8 cellular contexts compared by ENCODE assay signal in the genomic region with DNA sequence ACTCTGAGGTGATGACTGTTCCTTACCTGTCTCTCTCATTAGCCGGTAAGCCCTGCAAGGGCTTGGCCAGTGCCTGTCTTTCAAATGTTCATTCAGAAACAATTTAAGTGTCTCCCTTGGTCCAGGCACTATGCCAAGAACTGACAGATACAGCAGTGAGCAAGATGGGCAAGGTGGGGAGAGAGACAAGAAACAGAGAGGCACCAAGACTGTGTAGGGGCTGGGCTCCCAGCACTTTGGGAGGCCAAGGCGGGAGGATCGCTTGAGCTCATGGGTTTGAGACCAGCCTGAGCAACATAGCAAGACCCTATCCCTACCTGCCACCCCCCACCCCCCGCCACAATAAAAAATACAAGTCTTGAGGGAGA. TPM values are rescaled to one million over a fixed set of nuclear protein-coding genes. Genes with fewer than 3 reads are reported as not detected.
A peak's percentile ranks its signal among the peaks of the same experiment; 100 is the strongest.
DNase-seq lines count a peak whose midpoint lies in the region; ATAC-seq, FAIRE-seq and TF ChIP-seq lines count a peak whose summit lies in the region.

No MANE protein-coding gene starts in this region.

- H3K27me3 Mint-ChIP-seq in stimulated activated naive CD8-positive, alpha-beta T cell treated with anti-CD3 and anti-CD28 coated beads, Interleukin-15, Interleukin-2, amounts not matched to agents 100 ng/mL and 50 ng/mL, for 24 hours, result no peaks in the 10 kb centered on the region

- no peaks in the 10 kb centered on the region for H3K27me3 ChIP-seq in SJCRH30

- peaks cover 32% of the 10 kb centered on the region for H3K4me1 ChIP-seq in SJCRH30

- TF ChIP-seq CTCF in foreskin fibroblast (IDR thresholded peaks at IDR 0.05; ENCODE audit: low read depth, low read length), result no peak

- peak; percentile 53 for FAIRE-seq in urothelium cell line (lab: Jason Lieb, UNC)

- no peaks in the 10 kb centered on the region for H3K9me3 Mint-ChIP-seq in stimulated activated naive CD8-positive, alpha-beta T cell treated with anti-CD3 and anti-CD28 coated beads, Interleukin-15, Interleukin-2, amounts not matched to agents 100 ng/mL and 50 ng/mL, for 24 hours

- peak overlapping the region; percentile 90 for H3K27ac Mint-ChIP-seq in stimulated activated naive CD8-positive, alpha-beta T cell treated with anti-CD3 and anti-CD28 coated beads, Interleukin-15, Interleukin-2, amounts not matched to agents 100 ng/mL and 50 ng/mL, for 24 hours

- H3K36me3 ChIP-seq in SJCRH30, result 0 out of 2 replicates have a peak, but pooled peaks cover 3% of the 10 kb centered on the region

- H3K9me3 ChIP-seq in SJCRH30 (replicated peaks), result no peaks in the 10 kb centered on the region

- H3K4me1 Mint-ChIP-seq in stimulated activated naive CD8-positive, alpha-beta T cell treated with anti-CD3 and anti-CD28 coated beads, Interleukin-15, Interleukin-2, amounts not matched to agents 100 ng/mL and 50 ng/mL, for 24 hours (ENCODE audit: low read depth), result peaks cover 12% of the 10 kb centered on the region

- H3K36me3 Mint-ChIP-seq in stimulated activated naive CD8-positive, alpha-beta T cell treated with anti-CD3 and anti-CD28 coated beads, Interleukin-15, Interleukin-2, amounts not matched to agents 100 ng/mL and 50 ng/mL, for 24 hours (ENCODE audit: low read depth), result peaks cover 24% of the 10 kb centered on the region

- H3K4me3 Mint-ChIP-seq in stimulated activated naive CD8-positive, alpha-beta T cell treated with anti-CD3 and anti-CD28 coated beads, Interleukin-15, Interleukin-2, amounts not matched to agents 100 ng/mL and 50 ng/mL, for 24 hours, result peak overlapping the region; percentile 82

- ATAC-seq in stimulated activated naive CD8-positive, alpha-beta T cell treated with anti-CD3 and anti-CD28 coated beads, Interleukin-15, Interleukin-2, amounts not matched to agents 100 U/mL and 50 U/mL, for 24 hours, result no peak

- H3K27ac ChIP-seq in SJCRH30, result peak overlapping the region; percentile 82

- peak overlapping the region; percentile 83; the same call in 1 of the 2 replicates for H3K4me3 ChIP-seq in SJCRH30
- no peak overlapping the region for H3K4me3 ChIP-seq in foreskin fibroblast (ENCODE audit: low read depth in 1 of 2, low read length in 2 of 2)

- DNase-seq in stimulated activated naive CD8-positive, alpha-beta T cell treated with anti-CD3 and anti-CD28 coated beads, Interleukin-15, Interleukin-2, amounts not matched to agents 100 U/mL and 50 U/mL, for 24 hours, result no peak
- DNase-seq in SJCRH30 (no peak), foreskin fibroblast (peak; percentile 16 to 63), urothelium cell line (ENCODE audit: low spot score) (no peak), NCI-H1930 (lab: John Stamatoyannopoulos, UW) (no peak), hypothalamus (lab: John Stamatoyannopoulos, UW) (no peak)
- DNase-seq in stimulated activated CD4-positive, alpha-beta T cell treated with anti-CD3 and anti-CD28 coated beads, Interleukin-4, amount 100 ng/mL, for 4 hours, result no peak

RNA-seq across cellular contexts. Expression of a gene that starts 1.3 kb away (rescaled TPM):
- total RNA-seq in SJCRH30 (2014; rRNA removed; shearing (Covaris generic)), result 66.3 and 72.7 TPM in 2 replicates

Comparison
In these comparisons a context has a peak if more than half of its experiments do, and no peak if none do; other contexts are left out.
1. DNase-seq: peak in foreskin fibroblast (2 of 2); none in stimulated activated naive CD8-positive, alpha-beta T cell treated with anti-CD3 and anti-CD28 coated beads, Interleukin-15, Interleukin-2, amounts not matched to agents 100 U/mL and 50 U/mL, for 24 hours (single experiment), SJCRH30 (0 of 2), urothelium cell line (single experiment), NCI-H1930 (0 of 2), stimulated activated CD4-positive, alpha-beta T cell treated with anti-CD3 and anti-CD28 coated beads, Interleukin-4, amount 100 ng/mL, for 4 hours (0 of 2) and hypothalamus (0 of 51).